Comparison of ENCODE assay signal across 10 cellular contexts in genomic region chr17:2084766-2085647, GRCh38. TPM values are rescaled to one million over a fixed set of nuclear protein-coding genes. Genes with fewer than 3 reads are reported as not detected.
DNase-seq lines count a peak whose midpoint lies in the region; ATAC-seq and TF ChIP-seq lines count a peak whose summit lies in the region.
"Had no signal": no experiment of that assay in that cellular context is flagged by ENCODE, and none has a peak within 500 bp of the region (broad histone marks: within the 10 kb centered on the region; RNA-seq: fewer than 3 reads in every experiment).

No MANE protein-coding gene starts in this region.

- H3K4me3 Mint-ChIP-seq in endothelial cell (ENCODE audit: unreplicated experiment): peak overlapping the region; percentile 57
- no peak overlapping the region for H3K4me3 Mint-ChIP-seq in activated T-cell treated with anti-CD3 and anti-CD28 coated beads, Interleukin-2, amount 50 U/mL, for 4 hours

- H3K4me3 ChIP-seq in HUES48 (ENCODE audit: low read depth, low read length) (no peak overlapping the region), mucosa of stomach (ENCODE audit: low read length) (no peak overlapping the region)

- no peaks in the 10 kb centered on the region for H3K9me3 Mint-ChIP-seq in endothelial cell (ENCODE audit: unreplicated experiment)
- H3K9me3 Mint-ChIP-seq in activated T-cell treated with anti-CD3 and anti-CD28 coated beads, Interleukin-2, amount 50 U/mL, for 4 hours: no peaks in the 10 kb centered on the region
- H3K9me3 Mint-ChIP-seq: activated B cell treated with CpG ODN at 0.5 μM for 24 hours; naive thymus-derived CD4-positive, alpha-beta T cell had no signal

- H3K27me3 ChIP-seq in HUES48 (ENCODE audit: control insufficient read depth, insufficient read depth, low read length): no peaks in the 10 kb centered on the region
- no peaks in the 10 kb centered on the region for H3K27me3 ChIP-seq in mucosa of stomach (ENCODE audit: control insufficient read depth, insufficient read depth, low read length)

- peaks cover 12% of the 10 kb centered on the region for H3K36me3 ChIP-seq in HUES48 (ENCODE audit: control insufficient read depth, insufficient read depth, low read length)
- H3K36me3 ChIP-seq in mucosa of stomach (ENCODE audit: control insufficient read depth, insufficient read depth, low read length): peaks cover 8% of the 10 kb centered on the region

- H3K4me1 Mint-ChIP-seq in endothelial cell (ENCODE audit: unreplicated experiment): peaks cover 51% of the 10 kb centered on the region
- H3K4me1 Mint-ChIP-seq in activated T-cell treated with anti-CD3 and anti-CD28 coated beads, Interleukin-2, amount 50 U/mL, for 4 hours (ENCODE audit: low read depth): peaks cover 52% of the 10 kb centered on the region

- 0 out of 2 replicates have a peak overlapping the region, but pooled peaks have one; percentile 14 for H3K9ac ChIP-seq in HUES48 (ENCODE audit: low read depth, low read length)
- peak overlapping the region; percentile 58 for H3K9ac ChIP-seq in mucosa of stomach (ENCODE audit: low read length)

- peaks cover 25% of the 10 kb centered on the region for H3K36me3 Mint-ChIP-seq in endothelial cell (ENCODE audit: low read depth, unreplicated experiment)
- peaks cover 34% of the 10 kb centered on the region for H3K36me3 Mint-ChIP-seq in activated T-cell treated with anti-CD3 and anti-CD28 coated beads, Interleukin-2, amount 50 U/mL, for 4 hours (ENCODE audit: insufficient read depth)

- H3K4me1 ChIP-seq in HUES48 (ENCODE audit: control insufficient read depth, insufficient read depth, low read length): 0 out of 2 replicates have a peak, but pooled peaks cover under 1% of the 10 kb centered on the region
- peaks cover 57% of the 10 kb centered on the region for H3K4me1 ChIP-seq in mucosa of stomach (ENCODE audit: control insufficient read depth, insufficient read depth, low read length)

- H3K27me3 Mint-ChIP-seq in endothelial cell (ENCODE audit: unreplicated experiment): peaks cover 11% of the 10 kb centered on the region
- no peaks in the 10 kb centered on the region for H3K27me3 Mint-ChIP-seq in activated T-cell treated with anti-CD3 and anti-CD28 coated beads, Interleukin-2, amount 50 U/mL, for 4 hours (ENCODE audit: low read depth)
- H3K27me3 Mint-ChIP-seq: activated B cell treated with CpG ODN at 0.5 μM for 24 hours; naive thymus-derived CD4-positive, alpha-beta T cell had no signal

- peak; percentile 58 for DNase-seq in A172 (ENCODE audit: low spot score)
- DNase-seq in endothelial cell (ENCODE audit: low spot score): no peak
- no peak for DNase-seq in HK-2 (ENCODE audit: unreplicated experiment)
- no peak for DNase-seq in NCI-H524 treated with DMSO at 0.1 percent for 48 hours (lab: John Stamatoyannopoulos, UW)
- no peak for DNase-seq in DMS114 treated with DMSO at 0.1 percent for 48 hours (lab: John Stamatoyannopoulos, UW; ENCODE audit: unreplicated experiment)
- no peak for DNase-seq in activated T-cell treated with anti-CD3 and anti-CD28 coated beads, Interleukin-2, amount 50 U/mL, for 4 hours
- DNase-seq: activated B cell treated with CpG ODN at 0.5 μM for 24 hours; naive thymus-derived CD4-positive, alpha-beta T cell had no signal

- H3K9me3 ChIP-seq in HUES48 (ENCODE audit: control insufficient read depth, insufficient read depth, low read length): no peaks in the 10 kb centered on the region
- no peaks in the 10 kb centered on the region for H3K9me3 ChIP-seq in mucosa of stomach (ENCODE audit: control insufficient read depth, low read length)

- peak overlapping the region; percentile 53 for H3K27ac Mint-ChIP-seq in endothelial cell (ENCODE audit: unreplicated experiment)

- no peak overlapping the region for H3K27ac ChIP-seq in HUES48 (ENCODE audit: low read depth, low read length)

- TF ChIP-seq CTCF in endothelial cell (IDR thresholded peaks at IDR 0.05; ENCODE audit: unreplicated experiment): no peak

- no peak for ATAC-seq in activated T-cell treated with anti-CD3 and anti-CD28 coated beads, Interleukin-2, amount 50 U/mL, for 4 hours
- ATAC-seq: naive thymus-derived CD4-positive, alpha-beta T cell had no signal

RNA-seq across cellular contexts. Expression of gene HIC1, which starts 30.1 kb away (rescaled TPM):
- total RNA-seq in A172 (2014; rRNA removed; shearing (Covaris generic)): 7.3 and 12.5 TPM in 2 replicates
- total RNA-seq in endothelial cell (ENCODE audit: unreplicated experiment): 0.72 TPM
- 10 to 100 TPM; 18.9 to 60.9 (median 31.5) TPM for total RNA-seq in activated T-cell treated with anti-CD3 and anti-CD28 coated beads, Interleukin-2, amount 50 U/mL, for 4 hours

RNA-seq across cellular contexts. Expression of gene OVCA2, which starts 43.2 kb away (rescaled TPM):
- 104 and 128 TPM in 2 replicates for total RNA-seq in A172 (2014; rRNA removed; shearing (Covaris generic))
- total RNA-seq in endothelial cell (ENCODE audit: unreplicated experiment): 32.7 TPM
- 10 to 100 TPM; 67.7 to 74.4 (median 70.7) TPM for total RNA-seq in activated T-cell treated with anti-CD3 and anti-CD28 coated beads, Interleukin-2, amount 50 U/mL, for 4 hours

RNA-seq across cellular contexts. Expression of gene DPH1, which starts 55.1 kb away (rescaled TPM):
- 31.2 and 33.2 TPM in 2 replicates for total RNA-seq in A172 (2014; rRNA removed; shearing (Covaris generic))
- 27.1 TPM for total RNA-seq in endothelial cell (ENCODE audit: unreplicated experiment)
- 10 to 100 TPM; 56.6 to 59.9 (median 58.5) TPM for total RNA-seq in activated T-cell treated with anti-CD3 and anti-CD28 coated beads, Interleukin-2, amount 50 U/mL, for 4 hours

RNA-seq across cellular contexts. Expression of gene RTN4RL1, which starts 59.9 kb away (rescaled TPM):
- total RNA-seq in A172 (2014; rRNA removed; shearing (Covaris generic)): 1.7 and 2.2 TPM in 2 replicates
- not detected for total RNA-seq in endothelial cell (ENCODE audit: unreplicated experiment)
- total RNA-seq in activated T-cell treated with anti-CD3 and anti-CD28 coated beads, Interleukin-2, amount 50 U/mL, for 4 hours: 1 to 10 TPM; 1.0 to 2.5 (median 2.0) TPM
- total RNA-seq: activated B cell treated with CpG ODN at 0.5 μM for 24 hours had no signal
